ENCODE assay signal across 9 cellular contexts in genomic region chr16:35234679-35235078, GRCh38.
"Had no signal": no experiment of that assay in that cellular context is flagged by ENCODE, and none has a peak within 500 bp of the region (broad histone marks: within the 10 kb centered on the region; RNA-seq: fewer than 3 reads in every experiment).

No MANE protein-coding gene starts in this region.

- H3K27ac Mint-ChIP-seq: GM23338, H9, HFFc6 had no signal

- H3K27ac ChIP-seq: GM23248 had no signal

- H3K4me1 ChIP-seq: HAP-1 had no signal

- H3K4me3 Mint-ChIP-seq: GM23338, H9, HFFc6 had no signal

- H3K4me1 Mint-ChIP-seq: GM23338, H9 had no signal

- ATAC-seq: GM23338, HCT116 had no signal

- DNase-seq: GM23248, GOT3, H7, H9, HCEC 1CT, HFFc6 had no signal
